ENCODE assay signal across 33 cellular contexts in the genomic region with DNA sequence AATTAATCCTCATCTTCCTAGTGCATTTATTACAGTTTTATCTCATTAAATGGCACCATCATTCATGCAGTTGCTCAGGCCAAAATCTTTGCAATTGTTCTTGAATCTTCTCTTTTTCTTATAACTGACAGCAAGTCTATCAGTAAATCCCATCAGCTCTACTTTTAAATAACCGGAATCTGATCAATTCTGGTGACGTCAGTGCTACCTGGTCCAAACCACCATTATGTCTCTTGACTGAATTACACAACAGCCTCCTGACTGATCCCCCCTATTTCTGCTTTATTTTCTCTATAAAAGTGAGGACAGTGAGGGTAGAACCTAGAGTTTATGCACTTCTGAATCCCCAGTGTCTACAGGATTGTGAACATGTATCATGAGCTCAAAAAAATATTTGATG.
"Had no signal": no experiment of that assay in that cellular context is flagged by ENCODE, and none has a peak within 500 bp of the region (broad histone marks: within the 10 kb centered on the region; RNA-seq: fewer than 3 reads in every experiment).

No MANE protein-coding gene starts in this region.

- H3K27me3 ChIP-seq: adrenal gland, ascending aorta, body of pancreas, brain microvascular endothelial cell, breast epithelium, cardiac muscle cell had no signal

- FAIRE-seq: astrocyte had no signal

- H3K4me3 ChIP-seq: adrenal gland, ascending aorta, body of pancreas, breast epithelium, cardiac muscle cell had no signal

- DNase-seq: activated effector memory CD4-positive, alpha-beta T cell treated with anti-CD3 and anti-CD28 coated beads, Interleukin-2, amount 50 U/mL, for 16 hours; activated effector memory CD4-positive, alpha-beta T cell treated with Interleukin-2 at 50 U/mL for 16 hours; activated gamma-delta T cell; activated gamma-delta T cell treated with Interleukin-2 at 50 U/mL for 16 hours; activated naive CD4-positive, alpha-beta T cell; activated naive CD4-positive, alpha-beta T cell treated with anti-CD3 and anti-CD28 coated beads for 36 hours; activated naive CD4-positive, alpha-beta T cell treated with anti-CD3 and anti-CD28 coated beads, Interleukin-2, amount 10 ng/mL, durations not matched to agents 7 days and 5 days; activated naive CD4-positive, alpha-beta T cell treated with anti-CD3 and anti-CD28 coated beads, Interleukin-2, amount 50 U/mL, for 16 hours; activated naive CD4-positive, alpha-beta T cell treated with Interleukin-2 at 50 U/mL for 16 hours; activated naive CD8-positive, alpha-beta T cell treated with anti-CD3 and anti-CD28 coated beads for 36 hours; activated naive CD8-positive, alpha-beta T cell treated with anti-CD3 and anti-CD28 coated beads, Interleukin-2, amount 10 ng/mL, durations not matched to agents 7 days and 5 days; activated naive CD8-positive, alpha-beta T cell treated with anti-CD3 and anti-CD28 coated beads, Interleukin-2, amount 50 U/mL, for 24 hours; activated T-cell treated with anti-CD3 and anti-CD28 coated beads, Interleukin-2, amount 50 U/mL, for 1 hour; activated T-cell treated with anti-CD3 and anti-CD28 coated beads, Interleukin-2, amount 50 U/mL, for 24 hours; activated T-cell treated with anti-CD3 and anti-CD28 coated beads, Interleukin-2, amount 50 U/mL, for 4 hours; activated T-cell treated with anti-CD3 and anti-CD28 coated beads, Interleukin-2, amount 50 U/mL, for 48 hours; activated T-cell treated with anti-CD3 and anti-CD28 coated beads, Interleukin-2, amount 50 U/mL, for 72 hours; adrenal gland; amniotic stem cell; amygdala; anterior cingulate cortex; aorta; body of pancreas; brain microvascular endothelial cell; caudate nucleus; central memory CD4-positive, alpha-beta T cell; cerebellar nuclear complex had no signal

- H3K36me3 ChIP-seq: adrenal gland, ascending aorta, brain microvascular endothelial cell, breast epithelium, cardiac muscle cell had no signal

- ATAC-seq: activated naive CD4-positive, alpha-beta T cell treated with anti-CD3 and anti-CD28 coated beads, Interleukin-2, amount 50 U/mL, for 72 hours; activated naive CD8-positive, alpha-beta T cell treated with anti-CD3 and anti-CD28 coated beads, Interleukin-2, amount 50 U/mL, for 24 hours; activated T-cell treated with anti-CD3 and anti-CD28 coated beads, Interleukin-2, amount 50 U/mL, for 4 hours; activated T-cell treated with anti-CD3 and anti-CD28 coated beads, Interleukin-2, amount 50 U/mL, for 72 hours; activated T-helper 17 cell treated with anti-CD3 and anti-CD28 coated beads, Interleukin-2, amount 50 U/mL, for 72 hours; body of pancreas had no signal

- H3K27ac ChIP-seq: adrenal gland, ascending aorta, body of pancreas, brain microvascular endothelial cell, breast epithelium, cardiac muscle cell had no signal

- H3K9me3 ChIP-seq: adrenal gland, ascending aorta, body of pancreas, breast epithelium had no signal

- H3K4me1 ChIP-seq: adrenal gland, ascending aorta, body of pancreas, breast epithelium had no signal
